2 cellular contexts compared by ENCODE assay signal in the genomic region with DNA sequence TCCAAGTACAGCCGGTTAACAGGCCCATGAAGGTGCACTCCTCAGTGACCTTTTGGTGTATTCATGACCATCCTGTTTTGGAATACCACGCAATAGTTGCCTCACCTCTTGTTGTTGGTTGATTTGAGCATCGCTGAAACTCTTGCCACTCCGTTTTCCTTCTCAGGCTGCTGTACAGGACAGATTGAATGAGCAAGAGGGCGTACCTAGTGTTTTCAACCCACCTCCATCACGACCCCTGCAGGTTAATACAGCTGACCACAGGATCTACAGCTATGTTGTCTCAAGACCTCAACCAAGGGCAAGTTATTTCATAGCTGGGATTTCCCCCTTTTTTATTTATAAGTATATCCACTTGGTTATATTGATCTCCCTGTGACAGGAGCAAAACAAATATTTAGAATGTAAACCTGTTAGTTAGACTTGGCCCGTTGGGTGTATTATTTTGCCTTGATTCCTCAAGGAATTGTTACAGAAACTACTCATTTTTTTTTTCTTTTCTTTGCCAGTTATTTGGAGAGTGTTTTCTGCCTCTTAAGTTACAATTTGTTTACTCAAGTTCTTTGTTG.
TF ChIP-seq lines count a peak whose summit lies in the region.

No MANE protein-coding gene starts in this region.

TF ChIP-seq in liver, 16 proteins besides CTCF, POLR2A, EP300 and RAD21:
- TF ChIP-seq TAF1 (conservative IDR thresholded peaks at IDR 0.05) (no peak), ATF3 (IDR thresholded peaks at IDR 0.05) (no peak), HNF4G (IDR thresholded peaks at IDR 0.05) (no peak), RXRA (IDR thresholded peaks at IDR 0.05) (no peak), HNF4A (conservative IDR thresholded peaks at IDR 0.05) (no peak), FOXA2 (IDR thresholded peaks at IDR 0.05) (no peak), SP1 (IDR thresholded peaks at IDR 0.05) (no peak), JUND (IDR thresholded peaks at IDR 0.05) (no peak), NR2F2 (IDR thresholded peaks at IDR 0.05) (no peak), FOXA1 (IDR thresholded peaks at IDR 0.05) (no peak), YY1 (IDR thresholded peaks at IDR 0.05) (no peak), EGR1 (IDR thresholded peaks at IDR 0.05; ENCODE audit: low read depth in 2 of 2) (no peak), GABPA (IDR thresholded peaks at IDR 0.05 in 1 of 2, conservative IDR thresholded peaks at IDR 0.05 in 1 of 2) (no peak), REST (IDR thresholded peaks at IDR 0.05) (no peak)
- TF ChIP-seq, protein P1, sequence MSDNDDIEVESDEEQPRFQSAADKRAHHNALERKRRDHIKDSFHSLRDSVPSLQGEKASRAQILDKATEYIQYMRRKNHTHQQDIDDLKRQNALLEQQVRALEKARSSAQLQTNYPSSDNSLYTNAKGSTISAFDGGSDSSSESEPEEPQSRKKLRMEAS (IDR thresholded peaks at IDR 0.05) = no peak
- TF ChIP-seq, protein P2, sequence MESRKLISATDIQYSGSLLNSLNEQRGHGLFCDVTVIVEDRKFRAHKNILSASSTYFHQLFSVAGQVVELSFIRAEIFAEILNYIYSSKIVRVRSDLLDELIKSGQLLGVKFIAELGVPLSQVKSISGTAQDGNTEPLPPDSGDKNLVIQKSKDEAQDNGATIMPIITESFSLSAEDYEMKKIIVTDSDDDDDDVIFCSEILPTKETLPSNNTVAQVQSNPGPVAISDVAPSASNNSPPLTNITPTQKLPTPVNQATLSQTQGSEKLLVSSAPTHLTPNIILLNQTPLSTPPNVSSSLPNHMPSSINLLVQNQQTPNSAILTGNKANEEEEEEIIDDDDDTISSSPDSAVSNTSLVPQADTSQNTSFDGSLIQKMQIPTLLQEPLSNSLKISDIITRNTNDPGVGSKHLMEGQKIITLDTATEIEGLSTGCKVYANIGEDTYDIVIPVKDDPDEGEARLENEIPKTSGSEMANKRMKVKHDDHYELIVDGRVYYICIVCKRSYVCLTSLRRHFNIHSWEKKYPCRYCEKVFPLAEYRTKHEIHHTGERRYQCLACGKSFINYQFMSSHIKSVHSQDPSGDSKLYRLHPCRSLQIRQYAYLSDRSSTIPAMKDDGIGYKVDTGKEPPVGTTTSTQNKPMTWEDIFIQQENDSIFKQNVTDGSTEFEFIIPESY (IDR thresholded peaks at IDR 0.05) = no peak
TF ChIP-seq in liver: peak in this region for 0.

TF ChIP-seq in HepG2, 621 proteins besides CTCF, POLR2A, EP300 and RAD21:
- TF ChIP-seq DRAP1 (CRISPR knock-in tag; IDR thresholded peaks at IDR 0.05) (no peak), RCOR2 (CRISPR knock-in tag; IDR thresholded peaks at IDR 0.05) (no peak), ZNF367 (CRISPR knock-in tag; IDR thresholded peaks at IDR 0.05; ENCODE audit: borderline replicate concordance) (no peak), ZFP90 (CRISPR knock-in tag; IDR thresholded peaks at IDR 0.05; ENCODE audit: borderline replicate concordance) (no peak), NFKBIZ (CRISPR knock-in tag; IDR thresholded peaks at IDR 0.05) (no peak), SOX5 (CRISPR knock-in tag; IDR thresholded peaks at IDR 0.05; ENCODE audit: borderline replicate concordance) (no peak), POGZ (CRISPR knock-in tag; IDR thresholded peaks at IDR 0.05) (no peak), GZF1 (CRISPR knock-in tag; IDR thresholded peaks at IDR 0.05) (no peak), ZNF644 (CRISPR knock-in tag; IDR thresholded peaks at IDR 0.05; ENCODE audit: low read depth) (no peak), KDM5B (CRISPR knock-in tag; IDR thresholded peaks at IDR 0.05; ENCODE audit: borderline replicate concordance) (no peak), TAF15 (IDR thresholded peaks at IDR 0.05; ENCODE audit: low read depth, low read length, poor library complexity, severe bottlenecking) (no peak), TERF1 (CRISPR knock-in tag; IDR thresholded peaks at IDR 0.05) (no peak), ARID5B (CRISPR knock-in tag; IDR thresholded peaks at IDR 0.05) (no peak)
- TF ChIP-seq, protein P3, sequence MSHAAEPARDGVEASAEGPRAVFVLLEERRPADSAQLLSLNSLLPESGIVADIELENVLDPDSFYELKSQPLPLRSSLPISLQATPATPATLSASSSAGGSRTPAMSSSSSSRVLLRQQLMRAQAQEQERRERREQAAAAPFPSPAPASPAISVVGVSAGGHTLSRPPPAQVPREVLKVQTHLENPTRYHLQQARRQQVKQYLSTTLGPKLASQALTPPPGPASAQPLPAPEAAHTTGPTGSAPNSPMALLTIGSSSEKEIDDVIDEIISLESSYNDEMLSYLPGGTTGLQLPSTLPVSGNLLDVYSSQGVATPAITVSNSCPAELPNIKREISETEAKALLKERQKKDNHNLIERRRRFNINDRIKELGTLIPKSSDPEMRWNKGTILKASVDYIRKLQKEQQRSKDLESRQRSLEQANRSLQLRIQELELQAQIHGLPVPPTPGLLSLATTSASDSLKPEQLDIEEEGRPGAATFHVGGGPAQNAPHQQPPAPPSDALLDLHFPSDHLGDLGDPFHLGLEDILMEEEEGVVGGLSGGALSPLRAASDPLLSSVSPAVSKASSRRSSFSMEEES (CRISPR knock-in tag; IDR thresholded peaks at IDR 0.05) = no peak
- TF ChIP-seq, protein P4, sequence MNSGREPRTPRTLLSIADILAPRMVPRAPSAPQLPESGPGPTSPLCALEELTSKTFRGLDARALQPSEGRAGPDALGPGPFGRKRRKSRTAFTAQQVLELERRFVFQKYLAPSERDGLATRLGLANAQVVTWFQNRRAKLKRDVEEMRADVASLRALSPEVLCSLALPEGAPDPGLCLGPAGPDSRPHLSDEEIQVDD (CRISPR knock-in tag; IDR thresholded peaks at IDR 0.05; ENCODE audit: borderline replicate concordance) = no peak
- TF ChIP-seq, protein P5, sequence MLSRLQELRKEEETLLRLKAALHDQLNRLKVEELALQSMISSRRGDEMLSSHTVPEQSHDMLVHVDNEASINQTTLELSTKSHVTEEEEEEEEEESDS (CRISPR knock-in tag; IDR thresholded peaks at IDR 0.05; ENCODE audit: borderline replicate concordance) = no peak
- TF ChIP-seq, protein P6, sequence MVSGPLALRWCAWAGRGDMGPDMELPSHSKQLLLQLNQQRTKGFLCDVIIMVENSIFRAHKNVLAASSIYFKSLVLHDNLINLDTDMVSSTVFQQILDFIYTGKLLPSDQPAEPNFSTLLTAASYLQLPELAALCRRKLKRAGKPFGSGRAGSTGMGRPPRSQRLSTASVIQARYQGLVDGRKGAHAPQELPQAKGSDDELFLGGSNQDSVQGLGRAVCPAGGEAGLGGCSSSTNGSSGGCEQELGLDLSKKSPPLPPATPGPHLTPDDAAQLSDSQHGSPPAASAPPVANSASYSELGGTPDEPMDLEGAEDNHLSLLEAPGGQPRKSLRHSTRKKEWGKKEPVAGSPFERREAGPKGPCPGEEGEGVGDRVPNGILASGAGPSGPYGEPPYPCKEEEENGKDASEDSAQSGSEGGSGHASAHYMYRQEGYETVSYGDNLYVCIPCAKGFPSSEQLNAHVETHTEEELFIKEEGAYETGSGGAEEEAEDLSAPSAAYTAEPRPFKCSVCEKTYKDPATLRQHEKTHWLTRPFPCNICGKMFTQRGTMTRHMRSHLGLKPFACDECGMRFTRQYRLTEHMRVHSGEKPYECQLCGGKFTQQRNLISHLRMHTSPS (CRISPR knock-in tag; IDR thresholded peaks at IDR 0.05; ENCODE audit: low read depth) = no peak
- TF ChIP-seq, protein P7, sequence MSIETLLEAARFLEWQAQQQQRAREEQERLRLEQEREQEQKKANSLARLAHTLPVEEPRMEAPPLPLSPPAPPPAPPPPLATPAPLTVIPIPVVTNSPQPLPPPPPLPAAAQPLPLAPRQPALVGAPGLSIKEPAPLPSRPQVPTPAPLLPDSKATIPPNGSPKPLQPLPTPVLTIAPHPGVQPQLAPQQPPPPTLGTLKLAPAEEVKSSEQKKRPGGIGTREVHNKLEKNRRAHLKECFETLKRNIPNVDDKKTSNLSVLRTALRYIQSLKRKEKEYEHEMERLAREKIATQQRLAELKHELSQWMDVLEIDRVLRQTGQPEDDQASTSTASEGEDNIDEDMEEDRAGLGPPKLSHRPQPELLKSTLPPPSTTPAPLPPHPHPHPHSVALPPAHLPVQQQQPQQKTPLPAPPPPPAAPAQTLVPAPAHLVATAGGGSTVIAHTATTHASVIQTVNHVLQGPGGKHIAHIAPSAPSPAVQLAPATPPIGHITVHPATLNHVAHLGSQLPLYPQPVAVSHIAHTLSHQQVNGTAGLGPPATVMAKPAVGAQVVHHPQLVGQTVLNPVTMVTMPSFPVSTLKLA (IDR thresholded peaks at IDR 0.05) = no peak
